ENCODE assay signal across 8 cellular contexts in the genomic region with DNA sequence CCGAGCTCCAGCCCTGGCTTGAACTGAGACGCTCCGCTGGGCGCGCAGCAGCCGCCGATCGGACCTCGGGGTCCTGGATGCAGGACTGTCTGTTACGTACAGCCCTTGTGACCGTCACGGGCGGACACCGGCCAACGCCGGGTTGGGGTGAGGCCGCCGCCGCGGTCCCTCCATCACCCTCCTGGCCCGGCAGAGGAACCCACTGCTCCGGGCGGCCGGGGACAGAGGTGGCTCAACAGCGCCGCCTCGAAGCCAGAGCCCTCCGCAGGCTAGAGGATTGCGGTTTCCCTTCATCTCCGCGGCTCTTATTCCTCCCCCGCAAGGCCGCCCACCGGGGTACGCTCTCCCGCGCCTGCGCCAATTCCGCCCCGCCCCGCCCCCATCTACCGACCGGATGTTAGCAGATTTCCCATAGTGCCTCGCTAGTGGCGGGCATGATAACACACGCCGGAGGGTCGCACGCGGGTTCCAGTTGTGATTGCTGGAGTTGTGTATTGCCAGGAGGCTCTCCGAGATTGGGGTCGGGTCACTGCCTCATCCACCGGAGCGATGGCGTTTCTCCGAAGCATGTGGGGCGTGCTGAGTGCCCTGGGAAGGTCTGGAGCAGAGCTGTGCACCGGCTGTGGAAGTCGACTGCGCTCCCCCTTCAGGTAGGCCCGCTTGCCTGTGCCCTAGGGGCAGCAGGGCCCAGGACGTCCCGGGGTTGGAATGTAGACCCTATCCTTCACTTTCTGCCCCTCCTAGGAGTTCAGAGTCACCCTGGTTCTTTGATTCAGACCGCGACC. TPM values are rescaled to one million over a fixed set of nuclear protein-coding genes. Genes with fewer than 3 reads are reported as not detected.
DNase-seq lines count a peak whose midpoint lies in the region; ATAC-seq, FAIRE-seq and TF ChIP-seq lines count a peak whose summit lies in the region.

Gene TFAM (plus strand): TSS at position 412 of the 785 bp plus-strand sequence. CDS start 138 bp downstream, at position 550.

- H3K4me1 Mint-ChIP-seq in immature natural killer cell: peaks cover 41 to 67% of the 10 kb centered on the region in 2 donors

- intact Hi-C loops in spleen (cut with DNase I; ENCODE audit: low total_unique reads): loop anchor here (10.0 kb wide), 1 partner anchor 80 kb away; no protein-coding TSS in a partner anchor

- peak within 1 kb of the TSS; percentile 93 to 99 (median 99) for H3K4me3 Mint-ChIP-seq in immature natural killer cell

- H3K4me3 ChIP-seq in WI38 (ENCODE audit: low read depth, low read length) (peak within 1 kb of the TSS; percentile 97), bronchial epithelial cell (ENCODE audit: low read depth, low read length) (peak within 1 kb of the TSS; percentile 98), spleen (peak within 1 kb of the TSS; percentile 74 to 90 (median 82))

- no peaks in the 10 kb centered on the region for H3K9me3 ChIP-seq in spleen

- peaks cover 7 to 12% (median 11%) of the 10 kb centered on the region in 3 donors for H3K27me3 Mint-ChIP-seq in immature natural killer cell (ENCODE audit: low read depth in 3 of 3)

- H3K27ac Mint-ChIP-seq in immature natural killer cell: peak within 1 kb of the TSS; percentile 89 to 97 (median 94)

- H3K27me3 ChIP-seq in bronchial epithelial cell (ENCODE audit: control insufficient read depth, insufficient read depth, low read length) (no peaks in the 10 kb centered on the region), spleen (replicated peaks in 1 of 7) (no peaks in the 10 kb centered on the region)

- no peaks in the 10 kb centered on the region for H3K9me3 Mint-ChIP-seq in immature natural killer cell

- peak in 2 of 3 donors; percentile 83 to 88 for TF ChIP-seq POLR2A in spleen (IDR thresholded peaks at IDR 0.05)

- H3K36me3 Mint-ChIP-seq in immature natural killer cell: peaks cover 5 to 17% (median 7%) of the 10 kb centered on the region in 3 donors

- peak; percentile 19; the same call in 1 of the 2 replicates for TF ChIP-seq CTCF in WI38 (IDR thresholded peaks at IDR 0.05; ENCODE audit: low read depth, low read length)
- peak; percentile 78 for TF ChIP-seq CTCF in bronchial epithelial cell (IDR thresholded peaks at IDR 0.05; ENCODE audit: insufficient read depth, low read length, severe bottlenecking)
- peak in 10 of 11 experiments; percentile 53 to 81 (median 66) for TF ChIP-seq CTCF in spleen (IDR thresholded peaks at IDR 0.05 in 8 of 11, conservative IDR thresholded peaks at IDR 0.05 in 3 of 11)

- H3K27ac ChIP-seq in spleen: peak within 1 kb of the TSS; percentile 88 to 97 (median 93)

- ATAC-seq in GM18870 (IDR thresholded peaks at IDR 0.05; ENCODE audit: unreplicated experiment) (peak; percentile 63), HG03135 (IDR thresholded peaks at IDR 0.05; ENCODE audit: unreplicated experiment) (peak; percentile 83)

- no peak for FAIRE-seq in bronchial epithelial cell (lab: Jason Lieb, UNC)

- H3K36me3 ChIP-seq in bronchial epithelial cell (ENCODE audit: control insufficient read depth, insufficient read depth, low read length) (peaks cover 8% of the 10 kb centered on the region), spleen (peaks cover 2 to 33% (median 25%) of the 10 kb centered on the region in 6 donors)

- 0 to 1% (median 0%) methylated on average over 23 to 65 of the region's 65 CpGs for WGBS in spleen, 5 donors

- DNase-seq in AG08395 (ENCODE audit: low spot score) (peak; percentile 98), NCI-H2196 (lab: John Stamatoyannopoulos, UW; ENCODE audit: unreplicated experiment) (peak; percentile 69), bronchial epithelial cell (ENCODE audit: low read depth) (peak; percentile 80), immature natural killer cell (peak; percentile 92 to 94 (median 94)), spleen (peak; percentile 99)

- peaks cover 18 to 72% (median 32%) of the 10 kb centered on the region in 6 donors for H3K4me1 ChIP-seq in spleen

RNA-seq across cellular contexts. Expression of gene TFAM, which starts in this region (rescaled TPM):
- total RNA-seq in bronchial epithelial cell (31.9 and 36.1 TPM in 2 replicates), spleen (10 to 100 TPM; 20.7 to 39.2 (median 37.0) TPM)
- polyA plus RNA-seq in immature natural killer cell (10 to 100 TPM; 27.8 to 49.7 (median 44.8) TPM), spleen (10 to 100 TPM in 2 of 3 donors, 1 to 10 TPM in 1; 7.6 to 12.9 (median 12.0) TPM)

Comparison
In these comparisons a context has a peak if more than half of its experiments do, and no peak if none do; other contexts are left out.
1. Peak in every context shown above with its lines: DNase-seq, ATAC-seq, H3K4me3 ChIP-seq and H3K27ac ChIP-seq.
2. CTCF ChIP-seq: peak in every context shown above with its lines; median percentile 78 in bronchial epithelial cell; 66 in spleen; 19 in WI38.